Comparison of ENCODE assay signal across 9 cellular contexts in the genomic region with DNA sequence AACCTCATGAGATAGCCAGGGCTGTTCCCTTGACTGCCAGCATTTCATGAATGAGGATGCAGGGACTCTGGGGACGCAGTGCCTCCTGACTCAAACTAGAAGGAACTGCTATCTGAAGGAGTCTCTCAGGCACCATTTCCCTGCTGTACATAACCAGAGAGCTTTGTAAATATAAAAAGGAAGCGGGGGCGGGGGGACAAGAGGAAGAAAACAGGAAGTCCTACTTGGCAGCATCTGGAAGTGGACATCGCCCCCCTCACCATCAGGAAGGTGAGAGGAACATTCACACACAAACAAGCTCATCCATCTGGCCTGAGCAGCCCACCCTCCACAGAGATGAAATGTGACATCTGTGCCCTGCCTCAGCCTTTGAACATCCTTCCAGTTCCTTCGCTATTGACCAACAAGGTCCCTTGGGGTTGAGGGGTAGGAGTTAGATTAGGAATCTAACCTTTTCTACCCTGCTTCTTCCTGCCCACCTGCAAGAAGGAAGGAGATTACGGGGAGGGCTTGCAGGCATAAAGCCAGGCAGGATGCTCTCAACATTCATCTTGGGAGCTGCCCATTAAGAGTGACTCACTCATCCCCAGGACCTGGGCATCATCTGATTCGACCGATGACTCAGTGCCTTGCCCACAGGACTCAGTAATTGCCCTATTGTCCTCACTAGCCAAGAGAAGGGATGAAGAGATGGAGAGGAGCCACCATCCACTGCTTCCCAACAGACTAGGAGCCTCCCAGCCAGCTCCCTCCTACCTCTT. TPM values are rescaled to one million over a fixed set of nuclear protein-coding genes. Genes with fewer than 3 reads are reported as not detected.
DNase-seq lines count a peak whose midpoint lies in the region; ATAC-seq and TF ChIP-seq lines count a peak whose summit lies in the region.
"Had no signal": no experiment of that assay in that cellular context is flagged by ENCODE, and none has a peak within 500 bp of the region (broad histone marks: within the 10 kb centered on the region; RNA-seq: fewer than 3 reads in every experiment).

No MANE protein-coding gene starts in this region.

- H3K9me3 Mint-ChIP-seq in stimulated activated effector memory CD8-positive, alpha-beta T cell treated with anti-CD3 and anti-CD28 coated beads, Interleukin-12 subunit alpha, Interleukin-12 subunit beta, amount 100 ng/mL, for 72 hours: no peaks in the 10 kb centered on the region
- H3K9me3 Mint-ChIP-seq: neural crest cell had no signal

- H3K27me3 ChIP-seq in gastroesophageal sphincter: no peaks in the 10 kb centered on the region

- H3K4me1 Mint-ChIP-seq in stimulated activated effector memory CD8-positive, alpha-beta T cell treated with anti-CD3 and anti-CD28 coated beads, Interleukin-12 subunit alpha, Interleukin-12 subunit beta, amount 100 ng/mL, for 72 hours: peaks cover 85% of the 10 kb centered on the region
- H3K4me1 Mint-ChIP-seq: neural crest cell had no signal

- H3K27ac Mint-ChIP-seq in stimulated activated effector memory CD8-positive, alpha-beta T cell treated with anti-CD3 and anti-CD28 coated beads, Interleukin-12 subunit alpha, Interleukin-12 subunit beta, amount 100 ng/mL, for 72 hours: peak overlapping the region; percentile 75

- WGBS in gastroesophageal sphincter (ENCODE audit: low coverage in 1 of 2), 2 donors: 49 to 64% methylated on average over 3 to 6 of the region's 8 CpGs

- DNase-seq in NCI-H2171 treated with DMSO at 0.1 percent for 48 hours (lab: John Stamatoyannopoulos, UW) (peak; percentile 20), NCI-H2171 (lab: John Stamatoyannopoulos, UW) (no peak), GM19238 (ENCODE audit: insufficient read length, low spot score) (no peak)
- DNase-seq in stimulated activated effector memory CD8-positive, alpha-beta T cell treated with anti-CD3 and anti-CD28 coated beads, Interleukin-12 subunit alpha, Interleukin-12 subunit beta, amount 100 ng/mL, for 72 hours (ENCODE audit: low spot score in 2 of 2): no peak
- DNase-seq in activated naive CD4-positive, alpha-beta T cell treated with Interleukin-2 at 50 U/mL for 16 hours: no peak

- no peak for TF ChIP-seq POLR2A in gastroesophageal sphincter (IDR thresholded peaks at IDR 0.05)

- no peak for TF ChIP-seq CTCF in gastroesophageal sphincter (IDR thresholded peaks at IDR 0.05)

- no peak overlapping the region for H3K4me3 ChIP-seq in gastroesophageal sphincter

- peaks cover 30% of the 10 kb centered on the region for H3K36me3 Mint-ChIP-seq in stimulated activated effector memory CD8-positive, alpha-beta T cell treated with anti-CD3 and anti-CD28 coated beads, Interleukin-12 subunit alpha, Interleukin-12 subunit beta, amount 100 ng/mL, for 72 hours

- no peak for TF ChIP-seq EP300 in gastroesophageal sphincter (IDR thresholded peaks at IDR 0.05)

- no peaks in the 10 kb centered on the region for H3K9me3 ChIP-seq in gastroesophageal sphincter

- peak overlapping the region; percentile 76 for H3K4me3 Mint-ChIP-seq in stimulated activated effector memory CD8-positive, alpha-beta T cell treated with anti-CD3 and anti-CD28 coated beads, Interleukin-12 subunit alpha, Interleukin-12 subunit beta, amount 100 ng/mL, for 72 hours
- H3K4me3 Mint-ChIP-seq: neural crest cell had no signal

- H3K36me3 ChIP-seq in gastroesophageal sphincter: peaks cover 0 to 30% of the 10 kb centered on the region in 2 donors

- H3K4me1 ChIP-seq in gastroesophageal sphincter: peaks cover 0 to 30% (median 4%) of the 10 kb centered on the region in 3 donors

- ATAC-seq in SK-N-SH treated with all-trans-retinoic acid at 6 μM for 48 hours: peak; percentile 85
- ATAC-seq in gastroesophageal sphincter: peak; percentile 70
- ATAC-seq in stimulated activated effector memory CD8-positive, alpha-beta T cell treated with anti-CD3 and anti-CD28 coated beads, Interleukin-12 subunit alpha, Interleukin-12 subunit beta, amount 100 ng/mL, for 72 hours: peak; percentile 51
- ATAC-seq in activated CD4-positive, CD25-positive, alpha-beta regulatory T cell treated with anti-CD3 and anti-CD28 coated beads, Interleukin-2, amount 50 U/mL, for 24 hours: no peak

- peak overlapping the region in 1 of 4 donors; percentile 57 for H3K27ac ChIP-seq in gastroesophageal sphincter

TF ChIP-seq in SK-N-SH treated with all-trans-retinoic acid at 6 μM for 48 hours, 23 proteins besides CTCF, POLR2A, EP300 and RAD21:
- TF ChIP-seq ISL1 (CRISPR knock-in tag; IDR thresholded peaks at IDR 0.05): peak; percentile 61
- peak; percentile 79; the same call in 1 of the 2 replicates for TF ChIP-seq ZFP3 (CRISPR knock-in tag; IDR thresholded peaks at IDR 0.05)
- no peak for TF ChIP-seq CSDC2 (CRISPR knock-in tag; IDR thresholded peaks at IDR 0.05)

RNA-seq across cellular contexts. Expression of a gene that starts 31.9 kb away (rescaled TPM):
- total RNA-seq in gastroesophageal sphincter: 10 to 100 TPM; 23.5 to 56.4 (median 35.0) TPM

Comparison
In these comparisons a context has a peak if more than half of its experiments do, and no peak if none do; other contexts are left out.
1. ATAC-seq: peak in SK-N-SH treated with all-trans-retinoic acid at 6 μM for 48 hours (single experiment), gastroesophageal sphincter (single experiment) and stimulated activated effector memory CD8-positive, alpha-beta T cell treated with anti-CD3 and anti-CD28 coated beads, Interleukin-12 subunit alpha, Interleukin-12 subunit beta, amount 100 ng/mL, for 72 hours (single experiment); none in activated CD4-positive, CD25-positive, alpha-beta regulatory T cell treated with anti-CD3 and anti-CD28 coated beads, Interleukin-2, amount 50 U/mL, for 24 hours (0 of 2).